8 cellular contexts compared by ENCODE assay signal in the genomic region with DNA sequence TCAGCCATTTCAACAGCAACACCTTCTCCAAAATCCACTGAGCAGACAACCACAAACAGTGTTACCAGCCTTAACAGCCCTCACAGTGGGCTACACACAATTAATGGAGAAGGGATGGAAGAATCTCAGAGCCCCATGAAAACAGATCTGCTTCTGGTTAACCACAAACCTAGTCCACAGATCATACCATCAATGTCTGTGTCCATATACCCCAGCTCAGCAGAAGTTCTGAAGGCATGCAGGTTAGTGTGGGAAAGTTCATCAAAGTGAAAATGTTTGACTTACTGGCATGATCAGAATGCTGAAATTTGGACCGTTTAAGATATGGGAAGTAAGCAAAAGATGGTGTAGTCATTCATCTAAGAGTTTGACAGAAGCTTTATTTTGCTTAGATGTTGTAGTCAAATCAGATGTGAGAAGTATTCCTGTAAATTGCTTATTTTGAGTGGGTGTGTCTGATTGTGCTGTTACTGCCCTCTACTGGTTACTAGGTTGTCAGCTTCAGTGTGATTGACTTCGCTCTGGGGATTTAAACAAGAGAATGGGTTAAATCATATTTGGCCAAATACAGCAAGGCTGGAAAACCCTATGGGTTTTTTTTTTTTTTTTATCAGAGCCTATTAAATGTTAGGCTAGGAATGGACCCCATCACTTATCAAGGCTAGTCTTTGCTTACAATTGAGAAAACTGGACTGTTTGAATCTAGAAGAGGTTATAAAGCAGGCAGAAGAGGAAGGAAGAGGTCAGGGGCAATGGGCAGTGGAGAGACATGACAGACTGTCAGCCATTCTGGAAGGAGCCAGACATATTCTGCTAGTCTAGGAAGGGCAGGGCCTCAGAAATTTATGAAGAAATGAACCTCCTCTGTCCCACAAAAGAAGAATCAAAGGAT.
A peak's percentile ranks its signal among the peaks of the same experiment; 100 is the strongest.
DNase-seq lines count a peak whose midpoint lies in the region; ATAC-seq and TF ChIP-seq lines count a peak whose summit lies in the region.

No MANE protein-coding gene starts in this region.

- TF ChIP-seq CTCF in BE2C (IDR thresholded peaks at IDR 0.05; ENCODE audit: low read depth, low read length), result peak; percentile 74
- peak; percentile 37; the same call in 1 of the 2 replicates for TF ChIP-seq CTCF in GM12874 (IDR thresholded peaks at IDR 0.05; ENCODE audit: insufficient read depth, low read depth, low read length)
- TF ChIP-seq CTCF in activated B cell treated with CpG ODN at 0.5 μM for 24 hours (IDR thresholded peaks at IDR 0.05), result no peak

- no peaks in the 10 kb centered on the region for H3K27me3 ChIP-seq in BE2C

- peak overlapping the region; percentile 37 for H3K27ac Mint-ChIP-seq in activated B cell treated with CpG ODN at 0.5 μM for 24 hours

- DNase-seq in BE2C (peak; percentile 8), NCI-H1417 (lab: John Stamatoyannopoulos, UW) (peak; percentile 14 to 80 (median 22)), activated B cell treated with CpG ODN at 0.5 μM for 24 hours (no peak), foreskin melanocyte (peak; percentile 32), putamen (ENCODE audit: low spot score) (peak; percentile 18)

- H3K9me3 Mint-ChIP-seq in activated B cell treated with CpG ODN at 0.5 μM for 24 hours, result no peaks in the 10 kb centered on the region

- H3K4me1 ChIP-seq in BE2C, result no peaks in the 10 kb centered on the region; the same call in 1 of the 2 replicates

- intact Hi-C loops in activated B cell treated with CpG ODN at 0.5 μM for 24 hours (cut with micrococcal nuclease), result loop anchor here (5.0 to 10.0 kb wide), 3 partner anchors 528 to 1334 kb away; a partner anchor contains a TSS

- CTCF ChIA-PET in activated B cell treated with CpG ODN at 0.5 μM for 24 hours (lab: Charles Lee), result interaction anchor here (0.6 to 1.2 kb wide), 2 partner anchors 24 to 410 kb away, joined by 3 read pairs; no protein-coding TSS in a partner anchor

- H3K27me3 Mint-ChIP-seq in activated B cell treated with CpG ODN at 0.5 μM for 24 hours, result no peaks in the 10 kb centered on the region

- H3K4me3 Mint-ChIP-seq in activated B cell treated with CpG ODN at 0.5 μM for 24 hours, result no peak overlapping the region

- no peak overlapping the region for H3K4me3 ChIP-seq in BE2C (ENCODE audit: low read depth, low read length)

- ATAC-seq in activated B cell treated with CpG ODN at 0.5 μM for 24 hours (ENCODE audit: low read depth) (peak; percentile 40), HG03175 (IDR thresholded peaks at IDR 0.05; ENCODE audit: unreplicated experiment) (no peak), GM21423 (IDR thresholded peaks at IDR 0.05; ENCODE audit: unreplicated experiment) (no peak)

- peaks cover 38% of the 10 kb centered on the region for H3K4me1 Mint-ChIP-seq in activated B cell treated with CpG ODN at 0.5 μM for 24 hours

- H3K9me3 ChIP-seq in BE2C, result no peaks in the 10 kb centered on the region

- H3K36me3 ChIP-seq in BE2C, result peaks cover 8% of the 10 kb centered on the region

- peaks cover 35% of the 10 kb centered on the region for H3K36me3 Mint-ChIP-seq in activated B cell treated with CpG ODN at 0.5 μM for 24 hours (ENCODE audit: low read depth)

- POLR2A ChIA-PET in activated B cell treated with CpG ODN at 0.5 μM for 24 hours (lab: Charles Lee), result interaction anchor here (0.7 to 0.9 kb wide), 2 partner anchors 172 to 197 kb away, joined by 3 read pairs; a partner anchor contains a TSS
